1 cellular context compared by ENCODE assay signal in the genomic region with DNA sequence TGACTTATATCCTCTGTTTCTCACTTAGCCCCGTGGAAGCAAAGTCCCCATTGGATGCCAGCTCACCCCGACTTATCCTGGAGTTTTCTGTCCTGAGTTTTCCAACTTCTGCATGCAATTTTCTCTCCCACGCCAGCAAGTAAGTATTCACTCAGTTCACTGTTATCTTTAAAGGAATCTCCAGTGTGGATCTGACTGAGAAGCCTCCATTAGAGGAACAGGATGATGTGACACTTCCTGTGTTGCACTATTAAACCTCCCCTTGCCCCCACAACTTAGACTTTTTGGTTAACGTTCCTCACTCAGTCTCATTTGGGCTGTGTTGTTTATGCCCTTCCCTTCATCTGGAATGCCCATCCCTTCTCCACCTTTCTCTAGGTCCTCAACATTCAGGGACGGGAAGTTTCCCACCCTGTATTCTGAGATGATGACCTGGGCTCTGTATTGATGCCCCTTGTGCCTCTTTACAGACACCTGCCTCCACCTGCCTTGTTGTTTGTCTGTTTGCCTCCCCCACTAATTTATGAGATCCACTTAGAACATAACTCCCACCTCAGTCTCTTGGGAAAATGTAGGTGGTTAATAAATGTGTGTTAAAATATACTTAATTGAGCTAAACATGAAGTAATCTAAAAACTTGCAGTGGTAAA.
A peak's percentile ranks its signal among the peaks of the same experiment; 100 is the strongest.
TF ChIP-seq lines count a peak whose summit lies in the region.

No MANE protein-coding gene starts in this region.

TF ChIP-seq in K562, 482 proteins besides CTCF, POLR2A, EP300 and RAD21 (continued from another document and continues in another):
- TF ChIP-seq CHD7 (IDR thresholded peaks at IDR 0.05; ENCODE audit: low read depth, low read length) (no peak), DLX4 (CRISPR knock-in tag; IDR thresholded peaks at IDR 0.05) (no peak), ARID3A (IDR thresholded peaks at IDR 0.05; ENCODE audit: borderline replicate concordance, low read depth, low read length) (no peak), ZNF76 (CRISPR knock-in tag; IDR thresholded peaks at IDR 0.05; ENCODE audit: borderline replicate concordance) (peak; percentile 59; the same call in 1 of the 2 replicates), BCL6 (CRISPR knock-in tag; IDR thresholded peaks at IDR 0.05) (0 out of 2 replicates have a peak, but pooled peaks have one; percentile 67), MAZ (CRISPR knock-in tag; conservative IDR thresholded peaks at IDR 0.05 in 1 of 2, IDR thresholded peaks at IDR 0.05 in 1 of 2) (no peak), TARDBP (IDR thresholded peaks at IDR 0.05) (no peak), SMAD3 (CRISPR knock-in tag; conservative IDR thresholded peaks at IDR 0.05) (no peak), MED1 (CRISPR knock-in tag; IDR thresholded peaks at IDR 0.05; ENCODE audit: borderline replicate concordance) (no peak), POLR3G (IDR thresholded peaks at IDR 0.05; ENCODE audit: extremely low read depth, insufficient read length, insufficient replicate concordance) (no peak), ZBTB8A (IDR thresholded peaks at IDR 0.05; ENCODE audit: partially characterized antibody) (no peak), ELF1 (tag; IDR thresholded peaks at IDR 0.05) (peak; percentile 64; the same call in 1 of the 2 replicates), ZEB2 (IDR thresholded peaks at IDR 0.05) (no peak), ZNF561 (CRISPR knock-in tag; conservative IDR thresholded peaks at IDR 0.05) (no peak), KDM4B (IDR thresholded peaks at IDR 0.05; ENCODE audit: borderline replicate concordance in 2 of 2, low read depth in 1 of 2) (no peak), ZNF384 (IDR thresholded peaks at IDR 0.05; ENCODE audit: low read depth, low read length) (no peak), POLR2B (IDR thresholded peaks at IDR 0.05; ENCODE audit: low read depth, partially characterized antibody) (no peak), ZNF584 (CRISPR knock-in tag; IDR thresholded peaks at IDR 0.05; ENCODE audit: low read depth) (no peak)
- TF ChIP-seq, protein P1, sequence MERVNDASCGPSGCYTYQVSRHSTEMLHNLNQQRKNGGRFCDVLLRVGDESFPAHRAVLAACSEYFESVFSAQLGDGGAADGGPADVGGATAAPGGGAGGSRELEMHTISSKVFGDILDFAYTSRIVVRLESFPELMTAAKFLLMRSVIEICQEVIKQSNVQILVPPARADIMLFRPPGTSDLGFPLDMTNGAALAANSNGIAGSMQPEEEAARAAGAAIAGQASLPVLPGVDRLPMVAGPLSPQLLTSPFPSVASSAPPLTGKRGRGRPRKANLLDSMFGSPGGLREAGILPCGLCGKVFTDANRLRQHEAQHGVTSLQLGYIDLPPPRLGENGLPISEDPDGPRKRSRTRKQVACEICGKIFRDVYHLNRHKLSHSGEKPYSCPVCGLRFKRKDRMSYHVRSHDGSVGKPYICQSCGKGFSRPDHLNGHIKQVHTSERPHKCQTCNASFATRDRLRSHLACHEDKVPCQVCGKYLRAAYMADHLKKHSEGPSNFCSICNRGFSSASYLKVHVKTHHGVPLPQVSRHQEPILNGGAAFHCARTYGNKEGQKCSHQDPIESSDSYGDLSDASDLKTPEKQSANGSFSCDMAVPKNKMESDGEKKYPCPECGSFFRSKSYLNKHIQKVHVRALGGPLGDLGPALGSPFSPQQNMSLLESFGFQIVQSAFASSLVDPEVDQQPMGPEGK (CRISPR knock-in tag; IDR thresholded peaks at IDR 0.05; ENCODE audit: borderline replicate concordance), result no peak
- TF ChIP-seq, protein P2, sequence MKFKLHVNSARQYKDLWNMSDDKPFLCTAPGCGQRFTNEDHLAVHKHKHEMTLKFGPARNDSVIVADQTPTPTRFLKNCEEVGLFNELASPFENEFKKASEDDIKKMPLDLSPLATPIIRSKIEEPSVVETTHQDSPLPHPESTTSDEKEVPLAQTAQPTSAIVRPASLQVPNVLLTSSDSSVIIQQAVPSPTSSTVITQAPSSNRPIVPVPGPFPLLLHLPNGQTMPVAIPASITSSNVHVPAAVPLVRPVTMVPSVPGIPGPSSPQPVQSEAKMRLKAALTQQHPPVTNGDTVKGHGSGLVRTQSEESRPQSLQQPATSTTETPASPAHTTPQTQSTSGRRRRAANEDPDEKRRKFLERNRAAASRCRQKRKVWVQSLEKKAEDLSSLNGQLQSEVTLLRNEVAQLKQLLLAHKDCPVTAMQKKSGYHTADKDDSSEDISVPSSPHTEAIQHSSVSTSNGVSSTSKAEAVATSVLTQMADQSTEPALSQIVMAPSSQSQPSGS (CRISPR knock-in tag; IDR thresholded peaks at IDR 0.05), result no peak
- TF ChIP-seq, protein P3, sequence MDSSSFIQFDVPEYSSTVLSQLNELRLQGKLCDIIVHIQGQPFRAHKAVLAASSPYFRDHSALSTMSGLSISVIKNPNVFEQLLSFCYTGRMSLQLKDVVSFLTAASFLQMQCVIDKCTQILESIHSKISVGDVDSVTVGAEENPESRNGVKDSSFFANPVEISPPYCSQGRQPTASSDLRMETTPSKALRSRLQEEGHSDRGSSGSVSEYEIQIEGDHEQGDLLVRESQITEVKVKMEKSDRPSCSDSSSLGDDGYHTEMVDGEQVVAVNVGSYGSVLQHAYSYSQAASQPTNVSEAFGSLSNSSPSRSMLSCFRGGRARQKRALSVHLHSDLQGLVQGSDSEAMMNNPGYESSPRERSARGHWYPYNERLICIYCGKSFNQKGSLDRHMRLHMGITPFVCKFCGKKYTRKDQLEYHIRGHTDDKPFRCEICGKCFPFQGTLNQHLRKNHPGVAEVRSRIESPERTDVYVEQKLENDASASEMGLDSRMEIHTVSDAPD (CRISPR knock-in tag; IDR thresholded peaks at IDR 0.05), result no peak
- TF ChIP-seq, protein P4, sequence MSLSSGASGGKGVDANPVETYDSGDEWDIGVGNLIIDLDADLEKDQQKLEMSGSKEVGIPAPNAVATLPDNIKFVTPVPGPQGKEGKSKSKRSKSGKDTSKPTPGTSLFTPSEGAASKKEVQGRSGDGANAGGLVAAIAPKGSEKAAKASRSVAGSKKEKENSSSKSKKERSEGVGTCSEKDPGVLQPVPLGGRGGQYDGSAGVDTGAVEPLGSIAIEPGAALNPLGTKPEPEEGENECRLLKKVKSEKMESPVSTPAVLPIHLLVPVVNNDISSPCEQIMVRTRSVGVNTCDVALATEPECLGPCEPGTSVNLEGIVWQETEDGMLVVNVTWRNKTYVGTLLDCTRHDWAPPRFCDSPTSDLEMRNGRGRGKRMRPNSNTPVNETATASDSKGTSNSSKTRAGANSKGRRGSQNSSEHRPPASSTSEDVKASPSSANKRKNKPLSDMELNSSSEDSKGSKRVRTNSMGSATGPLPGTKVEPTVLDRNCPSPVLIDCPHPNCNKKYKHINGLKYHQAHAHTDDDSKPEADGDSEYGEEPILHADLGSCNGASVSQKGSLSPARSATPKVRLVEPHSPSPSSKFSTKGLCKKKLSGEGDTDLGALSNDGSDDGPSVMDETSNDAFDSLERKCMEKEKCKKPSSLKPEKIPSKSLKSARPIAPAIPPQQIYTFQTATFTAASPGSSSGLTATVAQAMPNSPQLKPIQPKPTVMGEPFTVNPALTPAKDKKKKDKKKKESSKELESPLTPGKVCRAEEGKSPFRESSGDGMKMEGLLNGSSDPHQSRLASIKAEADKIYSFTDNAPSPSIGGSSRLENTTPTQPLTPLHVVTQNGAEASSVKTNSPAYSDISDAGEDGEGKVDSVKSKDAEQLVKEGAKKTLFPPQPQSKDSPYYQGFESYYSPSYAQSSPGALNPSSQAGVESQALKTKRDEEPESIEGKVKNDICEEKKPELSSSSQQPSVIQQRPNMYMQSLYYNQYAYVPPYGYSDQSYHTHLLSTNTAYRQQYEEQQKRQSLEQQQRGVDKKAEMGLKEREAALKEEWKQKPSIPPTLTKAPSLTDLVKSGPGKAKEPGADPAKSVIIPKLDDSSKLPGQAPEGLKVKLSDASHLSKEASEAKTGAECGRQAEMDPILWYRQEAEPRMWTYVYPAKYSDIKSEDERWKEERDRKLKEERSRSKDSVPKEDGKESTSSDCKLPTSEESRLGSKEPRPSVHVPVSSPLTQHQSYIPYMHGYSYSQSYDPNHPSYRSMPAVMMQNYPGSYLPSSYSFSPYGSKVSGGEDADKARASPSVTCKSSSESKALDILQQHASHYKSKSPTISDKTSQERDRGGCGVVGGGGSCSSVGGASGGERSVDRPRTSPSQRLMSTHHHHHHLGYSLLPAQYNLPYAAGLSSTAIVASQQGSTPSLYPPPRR (CRISPR knock-in tag; IDR thresholded peaks at IDR 0.05; ENCODE audit: borderline replicate concordance), result no peak
- TF ChIP-seq, protein P5, sequence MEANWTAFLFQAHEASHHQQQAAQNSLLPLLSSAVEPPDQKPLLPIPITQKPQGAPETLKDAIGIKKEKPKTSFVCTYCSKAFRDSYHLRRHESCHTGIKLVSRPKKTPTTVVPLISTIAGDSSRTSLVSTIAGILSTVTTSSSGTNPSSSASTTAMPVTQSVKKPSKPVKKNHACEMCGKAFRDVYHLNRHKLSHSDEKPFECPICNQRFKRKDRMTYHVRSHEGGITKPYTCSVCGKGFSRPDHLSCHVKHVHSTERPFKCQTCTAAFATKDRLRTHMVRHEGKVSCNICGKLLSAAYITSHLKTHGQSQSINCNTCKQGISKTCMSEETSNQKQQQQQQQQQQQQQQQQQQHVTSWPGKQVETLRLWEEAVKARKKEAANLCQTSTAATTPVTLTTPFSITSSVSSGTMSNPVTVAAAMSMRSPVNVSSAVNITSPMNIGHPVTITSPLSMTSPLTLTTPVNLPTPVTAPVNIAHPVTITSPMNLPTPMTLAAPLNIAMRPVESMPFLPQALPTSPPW (CRISPR knock-in tag; IDR thresholded peaks at IDR 0.05), result peak; percentile 36; the same call in 1 of the 2 replicates
